In the genomic region with DNA sequence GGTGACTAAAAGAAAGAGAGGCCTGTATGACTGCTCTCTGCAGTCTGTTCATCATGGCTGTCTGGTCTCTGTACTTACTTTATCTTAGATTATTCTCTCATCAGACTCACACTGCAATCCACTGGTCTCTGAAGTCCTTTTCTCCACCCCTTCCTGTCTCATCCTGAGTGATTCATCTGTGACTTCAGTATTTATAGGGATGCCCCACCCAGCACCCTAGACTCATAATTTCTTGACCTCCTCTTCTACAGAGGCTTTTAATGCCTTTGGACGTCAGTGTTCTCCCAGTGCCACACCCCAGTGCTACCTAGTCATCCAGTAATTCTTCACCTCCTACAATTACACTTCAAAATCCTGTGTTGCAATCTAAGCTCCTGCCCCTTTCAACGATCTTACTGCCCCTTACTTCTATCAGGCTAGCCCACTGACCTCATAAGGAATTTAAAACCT, we compare ENCODE assay signal across 9 cellular contexts. TPM values are rescaled to one million over a fixed set of nuclear protein-coding genes. Genes with fewer than 3 reads are reported as not detected.
DNase-seq lines count a peak whose midpoint lies in the region; FAIRE-seq and TF ChIP-seq lines count a peak whose summit lies in the region.
"Had no signal": no experiment of that assay in that cellular context is flagged by ENCODE, and none has a peak within 500 bp of the region (broad histone marks: within the 10 kb centered on the region; RNA-seq: fewer than 3 reads in every experiment).

No MANE protein-coding gene starts in this region.

- no peak for TF ChIP-seq CTCF in bronchial epithelial cell (IDR thresholded peaks at IDR 0.05; ENCODE audit: insufficient read depth, low read length, severe bottlenecking)

- no peaks in the 10 kb centered on the region for H3K27me3 ChIP-seq in bronchial epithelial cell (ENCODE audit: control insufficient read depth, insufficient read depth, low read length)

- no peaks in the 10 kb centered on the region for H3K36me3 ChIP-seq in bronchial epithelial cell (ENCODE audit: control insufficient read depth, insufficient read depth, low read length)

- FAIRE-seq in bronchial epithelial cell (lab: Jason Lieb, UNC): peak; percentile 47

- no peak overlapping the region for H3K4me3 ChIP-seq in bronchial epithelial cell (ENCODE audit: low read depth, low read length)

- DNase-seq in Daoy (ENCODE audit: low read depth) (peak; percentile 58), M059J (ENCODE audit: low read depth) (peak; percentile 76), bronchial epithelial cell (ENCODE audit: low read depth) (peak; percentile 99), myocyte (ENCODE audit: low read depth) (peak; percentile 40), NCI-H748 (lab: John Stamatoyannopoulos, UW; ENCODE audit: unreplicated experiment) (no peak), NCI-H146 (lab: John Stamatoyannopoulos, UW) (no peak), HuH-7 (ENCODE audit: low spot score) (no peak), iPS-NIHi7 (ENCODE audit: extremely low spot score) (no peak)
- DNase-seq: NCI-H1105 treated with DMSO at 0.1 percent for 48 hours had no signal

RNA-seq across cellular contexts. Expression of a gene that starts 14.9 kb away (rescaled TPM):
- total RNA-seq in Daoy (2014; rRNA removed; shearing (Covaris generic)): 76.5 and 93.2 TPM in 2 replicates
- total RNA-seq in M059J (2014; rRNA removed; shearing (Covaris generic)): 149 and 237 TPM in 2 replicates
- total RNA-seq in bronchial epithelial cell (106 and 132 TPM in 2 replicates), myocyte (92.1 and 121 TPM in 2 replicates)
- 79.4 TPM for polyA plus RNA-seq in myocyte (2012)

Comparison
In these comparisons a context has a peak if more than half of its experiments do, and no peak if none do; other contexts are left out.
1. DNase-seq: peak in Daoy (single experiment), M059J (single experiment), bronchial epithelial cell (single experiment) and myocyte (single experiment); none in NCI-H748 (single experiment), NCI-H146 (single experiment), HuH-7 (single experiment) and iPS-NIHi7 (single experiment).